19 cellular contexts compared by ENCODE assay signal in the genomic region with DNA sequence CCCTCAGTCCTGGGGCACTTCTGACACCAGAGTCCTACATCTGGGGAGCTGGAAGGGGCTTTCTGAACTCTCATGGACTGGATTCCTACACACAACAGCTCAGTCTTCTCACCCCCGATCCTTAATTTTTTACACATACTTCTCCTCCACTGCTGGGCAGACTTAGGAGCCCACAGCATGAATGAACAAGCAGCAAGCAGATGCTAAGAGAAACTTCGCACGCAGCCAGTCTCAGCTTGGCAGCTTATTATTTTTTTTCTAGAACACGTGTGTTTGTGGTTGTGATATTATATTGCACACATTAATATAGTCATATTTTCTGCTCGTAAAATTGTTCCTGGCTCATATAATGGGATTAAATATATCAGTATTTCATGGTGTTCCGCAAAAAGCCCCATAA. TPM values are rescaled to one million over a fixed set of nuclear protein-coding genes. Genes with fewer than 3 reads are reported as not detected.
DNase-seq lines count a peak whose midpoint lies in the region; ATAC-seq, FAIRE-seq and TF ChIP-seq lines count a peak whose summit lies in the region.
"Had no signal": no experiment of that assay in that cellular context is flagged by ENCODE, and none has a peak within 500 bp of the region (broad histone marks: within the 10 kb centered on the region; RNA-seq: fewer than 3 reads in every experiment).

No MANE protein-coding gene starts in this region.

- H2AFZ ChIP-seq in keratinocyte (ENCODE audit: control insufficient read depth, low read length): peak overlapping the region; percentile 67

- ATAC-seq in left lobe of liver (no peak), GM18861 (IDR thresholded peaks at IDR 0.05; ENCODE audit: unreplicated experiment) (no peak)

- H4K20me1 ChIP-seq in keratinocyte (ENCODE audit: control insufficient read depth, extremely low read depth, insufficient read depth, low read length): no peaks in the 10 kb centered on the region

- H3K9ac ChIP-seq in keratinocyte (ENCODE audit: control insufficient read depth, extremely low read depth, insufficient read depth, low read length): no peak overlapping the region

- DNase-seq in NCI-H2171 treated with DMSO at 0.1 percent for 48 hours (lab: John Stamatoyannopoulos, UW) (peak; percentile 27), NCI-H2171 (lab: John Stamatoyannopoulos, UW) (no peak), bronchial epithelial cell (ENCODE audit: low read depth) (peak; percentile 42), keratinocyte (ENCODE audit: low read depth, low spot score) (no peak), NCI-H82 treated with DMSO at 0.1 percent for 48 hours (lab: John Stamatoyannopoulos, UW; ENCODE audit: unreplicated experiment) (no peak), left lobe of liver (ENCODE audit: low spot score) (no peak), NCI-H146 (lab: John Stamatoyannopoulos, UW) (no peak)
- DNase-seq: C1 segment of cervical spinal cord; Calu3; CD4-positive, alpha-beta T cell; DMS 273 treated with DMSO at 0.1 percent for 48 hours had no signal

- H3K4me3 ChIP-seq in bronchial epithelial cell (ENCODE audit: low read depth, low read length): no peak overlapping the region
- no peak overlapping the region for H3K4me3 ChIP-seq in keratinocyte (ENCODE audit: control insufficient read depth in 2 of 3, extremely low read depth in 1 of 3, insufficient read depth in 2 of 3, low read depth in 1 of 3, low read length in 3 of 3)
- H3K4me3 ChIP-seq: HAP-1 had no signal

- no peak overlapping the region for H3K4me2 ChIP-seq in keratinocyte (ENCODE audit: control insufficient read depth, extremely low read depth, insufficient read depth, low read depth, low read length)

- no peaks in the 10 kb centered on the region for H3K9me3 ChIP-seq in keratinocyte (ENCODE audit: control insufficient read depth, low read depth, low read length)
- H3K9me3 ChIP-seq: HAP-1 had no signal

- TF ChIP-seq CTCF in bronchial epithelial cell (IDR thresholded peaks at IDR 0.05; ENCODE audit: insufficient read depth, low read length, severe bottlenecking) (no peak), keratinocyte (optimal IDR thresholded peaks at IDR 0.05 in 1 of 3, IDR thresholded peaks at IDR 0.05 in 1 of 3, conservative IDR thresholded peaks at IDR 0.05 in 1 of 3; ENCODE audit: extremely low read depth in 1 of 3, insufficient read depth in 2 of 3, low read length in 3 of 3) (no peak)

- H3K27me3 ChIP-seq in bronchial epithelial cell (ENCODE audit: control insufficient read depth, insufficient read depth, low read length): no peaks in the 10 kb centered on the region
- no peaks in the 10 kb centered on the region for H3K27me3 ChIP-seq in keratinocyte (ENCODE audit: control insufficient read depth, extremely low read depth, insufficient read depth, low read length)

- dilution Hi-C loops in keratinocyte (cut with MboI; ENCODE audit: extremely low pct_ligation_motif_present, low sequenced_read_pairs): no loop called here

- H3K27ac ChIP-seq in keratinocyte (ENCODE audit: control insufficient read depth, insufficient read depth, low read length): no peak overlapping the region
- H3K27ac ChIP-seq: 22Rv1 had no signal

- FAIRE-seq in bronchial epithelial cell (lab: Jason Lieb, UNC): peak; percentile 88
- FAIRE-seq in keratinocyte (lab: Jason Lieb, UNC): no peak
- FAIRE-seq: GM12891, H1 had no signal

- H3K36me3 ChIP-seq in bronchial epithelial cell (ENCODE audit: control insufficient read depth, insufficient read depth, low read length) (no peaks in the 10 kb centered on the region), keratinocyte (ENCODE audit: control insufficient read depth in 2 of 2, extremely low read depth in 1 of 2, insufficient read depth in 2 of 2, low read length in 2 of 2) (no peaks in the 10 kb centered on the region)
- H3K36me3 ChIP-seq: HAP-1 had no signal

- H3K9me1 ChIP-seq in keratinocyte (ENCODE audit: control insufficient read depth, extremely low read depth, insufficient read depth, low read length): no peaks in the 10 kb centered on the region

- H3K79me2 ChIP-seq in keratinocyte (ENCODE audit: control insufficient read depth, insufficient read depth, low read length): no peaks in the 10 kb centered on the region

- peaks cover 19% of the 10 kb centered on the region for H3K4me1 ChIP-seq in keratinocyte (ENCODE audit: control insufficient read depth, extremely low read depth, insufficient read depth, low read length)
- H3K4me1 ChIP-seq: HAP-1 had no signal

RNA-seq across cellular contexts. Expression of a gene that starts 50.9 kb away (rescaled TPM):
- total RNA-seq in bronchial epithelial cell (0.13 and 0.26 TPM in 2 replicates), left lobe of liver (0.55 TPM)
- polyA plus RNA-seq in keratinocyte: 0.01 to 0.03 TPM (median 0.01 TPM) in 3 replicates
- polyA plus RNA-seq in keratinocyte (2011; ENCODE audit: low read depth): not detected
- polyA plus RNA-seq in keratinocyte (2011; cell fraction: cytosol; rRNA removed): 0.01 TPM in 1 of 2 replicates, not detected in the other
- polyA plus RNA-seq in keratinocyte (2011; cell fraction: nucleus; rRNA removed): 0.03 TPM in 1 of 2 replicates, not detected in the other
- polyA plus RNA-seq in keratinocyte (2012; ENCODE audit: low replicate concordance): 0.11 TPM in 1 of 2 replicates, not detected in the other
- 0.16 TPM in 1 of 3 replicates, not detected in the others for polyA minus RNA-seq in keratinocyte
- not detected for polyA minus RNA-seq in keratinocyte (2011; cell fraction: cytosol; rRNA and poly(A)+ RNA removed)
- not detected in 2 replicates for polyA minus RNA-seq in keratinocyte (2011; cell fraction: nucleus; rRNA and poly(A)+ RNA removed)
- total RNA-seq: A673; B cell; CD4-positive, alpha-beta T cell; HT1080 had no signal

Comparison
In these comparisons a context has a peak if more than half of its experiments do, and no peak if none do; other contexts are left out.
1. DNase-seq: peak in NCI-H2171 treated with DMSO at 0.1 percent for 48 hours (single experiment) and bronchial epithelial cell (single experiment); none in NCI-H2171 (single experiment), keratinocyte (single experiment), NCI-H82 treated with DMSO at 0.1 percent for 48 hours (single experiment), left lobe of liver (single experiment) and NCI-H146 (single experiment).